In the genomic region with DNA sequence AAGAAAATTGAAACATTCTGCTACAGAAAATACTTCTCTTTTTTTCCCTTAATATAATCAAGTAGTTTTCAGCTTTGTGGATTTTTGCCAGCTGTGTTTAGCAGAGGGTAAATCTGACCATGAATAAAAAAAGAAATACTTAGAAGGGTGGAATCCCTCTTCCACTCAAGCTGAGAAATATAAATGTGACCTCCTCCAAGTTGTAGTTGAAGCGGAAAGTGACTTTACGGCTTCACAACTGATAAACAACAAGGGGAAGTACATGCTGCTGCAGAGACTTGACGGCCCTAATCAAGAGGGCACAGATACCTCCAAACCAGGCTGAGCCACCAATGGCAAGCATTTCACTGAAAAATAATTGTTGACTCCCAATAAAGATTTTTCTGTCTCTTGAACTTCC, we compare ENCODE assay signal across 18 cellular contexts.
"Had no signal": no experiment of that assay in that cellular context is flagged by ENCODE, and none has a peak within 500 bp of the region (broad histone marks: within the 10 kb centered on the region; RNA-seq: fewer than 3 reads in every experiment).

No MANE protein-coding gene starts in this region.

- FAIRE-seq: small intestine had no signal

- H3K27ac ChIP-seq: colonic mucosa, tibial nerve, uterus had no signal

- H3K4me3 ChIP-seq: colonic mucosa, tibial nerve, uterus had no signal

- DNase-seq: activated CD4-positive, alpha-beta T cell treated with anti-CD3 and anti-CD28 coated beads, Interleukin-2, amount 10 ng/mL, durations not matched to agents 7 days and 5 days; activated CD8-positive, alpha-beta memory T cell treated with anti-CD3 and anti-CD28 coated beads, Interleukin-2, amount 50 U/mL, for 48 hours; activated gamma-delta T cell; activated T-cell treated with anti-CD3 and anti-CD28 coated beads, Interleukin-2, amount 50 U/mL, for 72 hours; amniotic stem cell; colonic mucosa; left ventricle myocardium superior; mesendoderm; nephron progenitor cell; occipital lobe; right cardiac atrium; small intestine; stimulated activated CD4-positive, alpha-beta T cell treated with anti-CD3 and anti-CD28 coated beads, Interleukin-4, amount 100 ng/mL, for 24 hours; stimulated activated naive CD4-positive, alpha-beta T cell treated with Interleukin-2 at 50 U/mL for 16 hours; substantia nigra; uterus had no signal

- H3K9me3 ChIP-seq: colonic mucosa, uterus had no signal

- H3K4me1 ChIP-seq: colonic mucosa, tibial nerve, uterus had no signal

- H3K36me3 ChIP-seq: colonic mucosa, tibial nerve, uterus had no signal

- ATAC-seq: activated T-cell treated with anti-CD3 and anti-CD28 coated beads, Interleukin-2, amount 50 U/mL, for 72 hours; esophagus mucosa; left ventricle myocardium superior; right cardiac atrium had no signal

- H3K27me3 ChIP-seq: colonic mucosa, tibial nerve had no signal
